ENCODE assay signal across 11 cellular contexts in the genomic region with DNA sequence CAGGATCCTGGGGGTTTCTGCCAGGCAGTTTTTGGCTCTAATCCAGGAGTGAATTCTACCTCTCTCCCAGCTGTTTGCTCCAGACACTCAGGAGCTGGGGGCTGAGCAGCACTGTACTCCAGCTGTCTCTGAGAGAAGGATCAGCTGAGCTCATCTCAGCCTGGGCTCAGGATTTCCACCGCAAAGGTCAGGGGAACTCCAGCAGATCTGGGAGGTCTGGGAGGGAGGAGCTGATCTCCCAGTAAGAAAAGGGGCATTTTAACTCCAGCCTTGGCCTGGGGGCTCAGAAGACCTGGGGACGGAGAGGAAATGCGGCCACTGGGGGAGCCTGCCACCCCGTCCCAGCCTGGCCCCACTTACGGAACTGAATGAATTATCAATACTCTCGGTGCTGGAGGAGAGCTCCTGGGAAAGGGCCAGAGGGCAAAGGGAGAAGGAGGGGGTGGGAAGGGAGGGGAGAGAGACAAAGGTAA. TPM values are rescaled to one million over a fixed set of nuclear protein-coding genes. Genes with fewer than 3 reads are reported as not detected.
DNase-seq lines count a peak whose midpoint lies in the region; ATAC-seq and TF ChIP-seq lines count a peak whose summit lies in the region.
"Had no signal": no experiment of that assay in that cellular context is flagged by ENCODE, and none has a peak within 500 bp of the region (broad histone marks: within the 10 kb centered on the region; RNA-seq: fewer than 3 reads in every experiment).

No MANE protein-coding gene starts in this region.

- no peak for TF ChIP-seq CTCF in SK-N-SH (IDR thresholded peaks at IDR 0.05)
- no peak for TF ChIP-seq CTCF in coronary artery (IDR thresholded peaks at IDR 0.05)

- CTCF ChIA-PET in SK-N-SH (lab: Yijun Ruan, JAX), result interaction anchor here (1.2 to 15.1 kb wide), 5 partner anchors 8 to 31 kb away, joined by 3 to 309 read pairs (median 5); no protein-coding TSS in a partner anchor

- no peak overlapping the region for H3K9ac ChIP-seq in SK-N-SH

- H3K27ac ChIP-seq in SK-N-SH (ENCODE audit: low read depth in 2 of 2, low read length in 1 of 2) (peak overlapping the region in 1 of 2 experiments; percentile 56; a peak in 2 of 4 replicates), coronary artery (peak overlapping the region; percentile 85 to 88), temporal lobe (ENCODE audit: low read depth, low read length) (peak overlapping the region; percentile 45)
- H3K27ac ChIP-seq in effector memory CD4-positive, alpha-beta T cell (ENCODE audit: insufficient read depth, low read length, poor library complexity, severe bottlenecking), result no peak overlapping the region
- H3K27ac ChIP-seq: A549 had no signal

- peaks cover 41% of the 10 kb centered on the region; the same call in 1 of the 2 replicates for H3K79me2 ChIP-seq in SK-N-SH (ENCODE audit: insufficient read depth)

- H3K36me3 ChIP-seq in SK-N-SH (replicated peaks in 1 of 2; ENCODE audit: control insufficient read depth in 1 of 2, insufficient read depth in 2 of 2, low read length in 1 of 2), result peaks cover 43 to 64% of the 10 kb centered on the region in 2 experiments
- peaks cover 67% of the 10 kb centered on the region for H3K36me3 ChIP-seq in effector memory CD4-positive, alpha-beta T cell (ENCODE audit: control insufficient read depth, insufficient read depth, low read length)

- H3K4me2 ChIP-seq in SK-N-SH, result no peak overlapping the region
- H3K4me2 ChIP-seq: A549 had no signal

- H3K4me1 ChIP-seq in SK-N-SH (ENCODE audit: control insufficient read depth in 1 of 2, insufficient read depth in 2 of 2, low read depth in 1 of 2, low read length in 1 of 2), result peaks cover 27 to 44% of the 10 kb centered on the region in 2 experiments
- H3K4me1 ChIP-seq in effector memory CD4-positive, alpha-beta T cell (ENCODE audit: control insufficient read depth, insufficient read depth, low read length, poor library complexity, severe bottlenecking), result peaks cover 16% of the 10 kb centered on the region

- H3K4me3 ChIP-seq in SK-N-SH (ENCODE audit: low read depth in 2 of 2, low read length in 1 of 2), result no peak overlapping the region
- no peak overlapping the region for H3K4me3 ChIP-seq in coronary artery
- no peak overlapping the region for H3K4me3 ChIP-seq in effector memory CD4-positive, alpha-beta T cell (ENCODE audit: insufficient read depth, low read depth, low read length, poor library complexity, severe bottlenecking)
- H3K4me3 ChIP-seq: A549 had no signal

- H3F3A ChIP-seq in SK-N-SH (replicated peaks; ENCODE audit: insufficient read depth), result peaks cover 22% of the 10 kb centered on the region

- H4K20me1 ChIP-seq in SK-N-SH (ENCODE audit: insufficient read depth), result peaks cover 14% of the 10 kb centered on the region

- TF ChIP-seq RAD21 in SK-N-SH (IDR thresholded peaks at IDR 0.05; ENCODE audit: low read length), result no peak

- no peak overlapping the region for H2AFZ ChIP-seq in SK-N-SH (ENCODE audit: low read depth)

- H3K9me2 ChIP-seq in SK-N-SH, result no peaks in the 10 kb centered on the region

- WGBS in SK-N-SH (ENCODE audit: low lambda C conversion rate), result 80% methylated on average over 6 of the region's 6 CpGs

- ATAC-seq in SK-N-SH treated with all-trans-retinoic acid at 6 μM for 48 hours (no peak), left lobe of liver (peak; percentile 71), GM21619 (IDR thresholded peaks at IDR 0.05; ENCODE audit: unreplicated experiment) (no peak)
- ATAC-seq: A549 had no signal

- DNase-seq in SK-N-SH (peak; percentile 60), coronary artery (ENCODE audit: low spot score) (no peak), left lobe of liver (ENCODE audit: low spot score) (peak; percentile 68)
- DNase-seq in effector memory CD4-positive, alpha-beta T cell, result no peak
- DNase-seq in central memory CD4-positive, alpha-beta T cell, result no peak
- DNase-seq: activated naive CD8-positive, alpha-beta T cell treated with anti-CD3 and anti-CD28 coated beads, Interleukin-2, amount 10 ng/mL, durations not matched to agents 7 days and 5 days; mammary epithelial cell had no signal

- POLR2A ChIA-PET in SK-N-SH (lab: Yijun Ruan, JAX), result interaction anchor here (0.7 to 1.1 kb wide), 4 partner anchors 17 to 90 kb away, joined by 3 to 6 read pairs (median 3); a partner anchor contains a TSS

- H3K9me3 ChIP-seq in SK-N-SH, result no peaks in the 10 kb centered on the region
- no peaks in the 10 kb centered on the region for H3K9me3 ChIP-seq in effector memory CD4-positive, alpha-beta T cell (ENCODE audit: control insufficient read depth, low read length)
- H3K9me3 ChIP-seq: A549 had no signal

- H3K27me3 ChIP-seq in SK-N-SH (ENCODE audit: insufficient read depth), result no peaks in the 10 kb centered on the region
- no peaks in the 10 kb centered on the region for H3K27me3 ChIP-seq in effector memory CD4-positive, alpha-beta T cell (replicated peaks; ENCODE audit: control insufficient read depth, insufficient read depth, low read length, poor library complexity, severe bottlenecking)

- TF ChIP-seq EP300 in SK-N-SH (IDR thresholded peaks at IDR 0.05; ENCODE audit: borderline replicate concordance in 1 of 2, low read depth in 1 of 2, low read length in 1 of 2), result no peak

TF ChIP-seq in SK-N-SH, 30 proteins besides CTCF, POLR2A, EP300 and RAD21 (continues in another document):
- TF ChIP-seq MEF2A (IDR thresholded peaks at IDR 0.05; ENCODE audit: borderline replicate concordance, low read depth) (no peak), SIN3A (IDR thresholded peaks at IDR 0.05; ENCODE audit: borderline replicate concordance, low read depth, low read length) (no peak), CHD2 (IDR thresholded peaks at IDR 0.05; ENCODE audit: low read length, partially characterized antibody) (no peak), MXI1 (IDR thresholded peaks at IDR 0.05; ENCODE audit: low read depth, low read length) (no peak), FOXM1 (IDR thresholded peaks at IDR 0.05; ENCODE audit: low read depth) (no peak), SMC3 (IDR thresholded peaks at IDR 0.05; ENCODE audit: low read depth, low read length) (no peak), YY1 (IDR thresholded peaks at IDR 0.05; ENCODE audit: low read depth) (no peak)

TF ChIP-seq in SK-N-SH treated with all-trans-retinoic acid at 6 μM for 48 hours, 23 proteins besides CTCF, POLR2A, EP300 and RAD21 (continues in another document):
- TF ChIP-seq, protein P1, sequence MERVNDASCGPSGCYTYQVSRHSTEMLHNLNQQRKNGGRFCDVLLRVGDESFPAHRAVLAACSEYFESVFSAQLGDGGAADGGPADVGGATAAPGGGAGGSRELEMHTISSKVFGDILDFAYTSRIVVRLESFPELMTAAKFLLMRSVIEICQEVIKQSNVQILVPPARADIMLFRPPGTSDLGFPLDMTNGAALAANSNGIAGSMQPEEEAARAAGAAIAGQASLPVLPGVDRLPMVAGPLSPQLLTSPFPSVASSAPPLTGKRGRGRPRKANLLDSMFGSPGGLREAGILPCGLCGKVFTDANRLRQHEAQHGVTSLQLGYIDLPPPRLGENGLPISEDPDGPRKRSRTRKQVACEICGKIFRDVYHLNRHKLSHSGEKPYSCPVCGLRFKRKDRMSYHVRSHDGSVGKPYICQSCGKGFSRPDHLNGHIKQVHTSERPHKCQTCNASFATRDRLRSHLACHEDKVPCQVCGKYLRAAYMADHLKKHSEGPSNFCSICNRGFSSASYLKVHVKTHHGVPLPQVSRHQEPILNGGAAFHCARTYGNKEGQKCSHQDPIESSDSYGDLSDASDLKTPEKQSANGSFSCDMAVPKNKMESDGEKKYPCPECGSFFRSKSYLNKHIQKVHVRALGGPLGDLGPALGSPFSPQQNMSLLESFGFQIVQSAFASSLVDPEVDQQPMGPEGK (CRISPR knock-in tag; IDR thresholded peaks at IDR 0.05; ENCODE audit: borderline replicate concordance), result no peak
- TF ChIP-seq ZFP3 (CRISPR knock-in tag; IDR thresholded peaks at IDR 0.05), result no peak
- no peak for TF ChIP-seq BACH2 (CRISPR knock-in tag; IDR thresholded peaks at IDR 0.05; ENCODE audit: borderline replicate concordance)
- TF ChIP-seq ZC3H10 (CRISPR knock-in tag; IDR thresholded peaks at IDR 0.05), result no peak
- TF ChIP-seq ESRRG (CRISPR knock-in tag; IDR thresholded peaks at IDR 0.05), result no peak
- no peak for TF ChIP-seq SNAI2 (CRISPR knock-in tag; IDR thresholded peaks at IDR 0.05)
- TF ChIP-seq ZNF565 (CRISPR knock-in tag; conservative IDR thresholded peaks at IDR 0.05; ENCODE audit: low read depth), result no peak
- TF ChIP-seq, protein P2, sequence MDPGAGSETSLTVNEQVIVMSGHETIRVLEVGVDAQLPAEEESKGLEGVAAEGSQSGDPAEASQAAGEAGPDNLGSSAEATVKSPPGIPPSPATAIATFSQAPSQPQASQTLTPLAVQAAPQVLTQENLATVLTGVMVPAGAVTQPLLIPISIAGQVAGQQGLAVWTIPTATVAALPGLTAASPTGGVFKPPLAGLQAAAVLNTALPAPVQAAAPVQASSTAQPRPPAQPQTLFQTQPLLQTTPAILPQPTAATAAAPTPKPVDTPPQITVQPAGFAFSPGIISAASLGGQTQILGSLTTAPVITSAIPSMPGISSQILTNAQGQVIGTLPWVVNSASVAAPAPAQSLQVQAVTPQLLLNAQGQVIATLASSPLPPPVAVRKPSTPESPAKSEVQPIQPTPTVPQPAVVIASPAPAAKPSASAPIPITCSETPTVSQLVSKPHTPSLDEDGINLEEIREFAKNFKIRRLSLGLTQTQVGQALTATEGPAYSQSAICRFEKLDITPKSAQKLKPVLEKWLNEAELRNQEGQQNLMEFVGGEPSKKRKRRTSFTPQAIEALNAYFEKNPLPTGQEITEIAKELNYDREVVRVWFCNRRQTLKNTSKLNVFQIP (CRISPR knock-in tag; IDR thresholded peaks at IDR 0.05; ENCODE audit: borderline replicate concordance, low read depth), result no peak

RNA-seq across cellular contexts. Expression of a gene that starts 17.3 kb away (rescaled TPM):
- 62.9 and 76.6 TPM in 2 replicates for polyA plus RNA-seq in SK-N-SH (2012; rRNA removed)
- polyA plus RNA-seq in SK-N-SH (2012; cell fraction: cytosol; rRNA removed), result 37.1 and 54.0 TPM in 2 replicates
- polyA plus RNA-seq in SK-N-SH (2012; cell fraction: nucleus; rRNA removed), result 90.1 and 105 TPM in 2 replicates
- total RNA-seq in left lobe of liver (21.2 TPM), temporal lobe (34.4 TPM)

RNA-seq across cellular contexts. Expression of a gene that starts 27.8 kb away (rescaled TPM):
- polyA plus RNA-seq in SK-N-SH (2012; rRNA removed), result 14.6 and 15.8 TPM in 2 replicates
- polyA plus RNA-seq in SK-N-SH (2012; cell fraction: cytosol; rRNA removed), result 3.9 and 6.8 TPM in 2 replicates
- polyA plus RNA-seq in SK-N-SH (2012; cell fraction: nucleus; rRNA removed), result 23.5 and 29.2 TPM in 2 replicates
- total RNA-seq in left lobe of liver (13.6 TPM), temporal lobe (7.9 TPM)

RNA-seq across cellular contexts. Expression of a gene that starts 37.2 kb away (rescaled TPM):
- 29.1 and 49.0 TPM in 2 replicates for polyA plus RNA-seq in SK-N-SH (2012; rRNA removed)
- 31.1 and 32.7 TPM in 2 replicates for polyA plus RNA-seq in SK-N-SH (2012; cell fraction: cytosol; rRNA removed)
- polyA plus RNA-seq in SK-N-SH (2012; cell fraction: nucleus; rRNA removed), result 70.3 and 111 TPM in 2 replicates
- total RNA-seq in left lobe of liver, result 12.2 TPM
- 15.5 TPM for total RNA-seq in temporal lobe

RNA-seq across cellular contexts. Expression of a gene that starts 55.4 kb away (rescaled TPM):
- 419 and 518 TPM in 2 replicates for polyA plus RNA-seq in SK-N-SH (2012; rRNA removed)
- polyA plus RNA-seq in SK-N-SH (2012; cell fraction: cytosol; rRNA removed), result 388 and 427 TPM in 2 replicates
- polyA plus RNA-seq in SK-N-SH (2012; cell fraction: nucleus; rRNA removed), result 294 and 298 TPM in 2 replicates
- total RNA-seq in left lobe of liver, result 80.6 TPM
- 74.5 TPM for total RNA-seq in temporal lobe

Comparison
In these comparisons a context has a peak if more than half of its experiments do, and no peak if none do; other contexts are left out.
1. DNase-seq: peak in SK-N-SH (single experiment) and left lobe of liver (single experiment); none in coronary artery (single experiment), effector memory CD4-positive, alpha-beta T cell (0 of 3) and central memory CD4-positive, alpha-beta T cell (single experiment).